In the genomic region with DNA sequence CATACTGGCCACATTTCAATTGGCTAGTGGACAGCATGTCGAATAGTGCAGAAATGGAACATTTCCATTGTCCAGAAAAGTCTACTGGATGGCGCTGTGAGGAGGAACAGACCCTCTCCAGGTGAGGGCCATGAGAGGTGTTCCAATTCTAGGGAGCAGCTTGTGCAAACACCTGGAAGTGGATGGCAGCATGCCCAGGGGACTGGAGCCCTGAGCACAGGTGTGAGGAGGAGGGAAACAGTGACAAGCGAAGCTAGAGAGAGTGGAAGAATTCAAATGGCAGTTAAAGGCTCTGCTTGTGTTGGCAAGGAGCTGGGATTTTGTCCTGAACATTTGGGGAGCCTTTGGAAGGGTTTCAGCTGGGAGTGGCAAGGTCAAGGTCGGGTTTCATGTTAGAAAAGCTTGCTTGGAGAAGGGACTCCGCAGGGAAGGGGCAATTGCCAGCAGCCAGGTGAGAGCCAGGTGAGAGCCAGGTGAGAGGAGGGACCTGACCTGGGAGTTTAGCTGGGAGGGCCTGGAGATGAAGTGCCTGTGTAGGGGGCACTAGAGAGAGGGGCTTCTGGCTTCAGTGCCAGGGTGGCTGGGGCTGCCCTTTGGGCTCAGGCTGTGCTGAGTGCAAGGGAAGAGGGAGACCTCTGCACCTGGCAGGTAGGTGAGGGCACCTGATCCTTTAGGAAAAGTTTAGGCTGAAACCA, we compare ENCODE assay signal across 1 cellular context.
TF ChIP-seq lines count a peak whose summit lies in the region.

No MANE protein-coding gene starts in this region.

TF ChIP-seq in GM23338, 12 proteins besides CTCF, POLR2A, EP300 and RAD21 (continued from another document):
- TF ChIP-seq, protein P1, sequence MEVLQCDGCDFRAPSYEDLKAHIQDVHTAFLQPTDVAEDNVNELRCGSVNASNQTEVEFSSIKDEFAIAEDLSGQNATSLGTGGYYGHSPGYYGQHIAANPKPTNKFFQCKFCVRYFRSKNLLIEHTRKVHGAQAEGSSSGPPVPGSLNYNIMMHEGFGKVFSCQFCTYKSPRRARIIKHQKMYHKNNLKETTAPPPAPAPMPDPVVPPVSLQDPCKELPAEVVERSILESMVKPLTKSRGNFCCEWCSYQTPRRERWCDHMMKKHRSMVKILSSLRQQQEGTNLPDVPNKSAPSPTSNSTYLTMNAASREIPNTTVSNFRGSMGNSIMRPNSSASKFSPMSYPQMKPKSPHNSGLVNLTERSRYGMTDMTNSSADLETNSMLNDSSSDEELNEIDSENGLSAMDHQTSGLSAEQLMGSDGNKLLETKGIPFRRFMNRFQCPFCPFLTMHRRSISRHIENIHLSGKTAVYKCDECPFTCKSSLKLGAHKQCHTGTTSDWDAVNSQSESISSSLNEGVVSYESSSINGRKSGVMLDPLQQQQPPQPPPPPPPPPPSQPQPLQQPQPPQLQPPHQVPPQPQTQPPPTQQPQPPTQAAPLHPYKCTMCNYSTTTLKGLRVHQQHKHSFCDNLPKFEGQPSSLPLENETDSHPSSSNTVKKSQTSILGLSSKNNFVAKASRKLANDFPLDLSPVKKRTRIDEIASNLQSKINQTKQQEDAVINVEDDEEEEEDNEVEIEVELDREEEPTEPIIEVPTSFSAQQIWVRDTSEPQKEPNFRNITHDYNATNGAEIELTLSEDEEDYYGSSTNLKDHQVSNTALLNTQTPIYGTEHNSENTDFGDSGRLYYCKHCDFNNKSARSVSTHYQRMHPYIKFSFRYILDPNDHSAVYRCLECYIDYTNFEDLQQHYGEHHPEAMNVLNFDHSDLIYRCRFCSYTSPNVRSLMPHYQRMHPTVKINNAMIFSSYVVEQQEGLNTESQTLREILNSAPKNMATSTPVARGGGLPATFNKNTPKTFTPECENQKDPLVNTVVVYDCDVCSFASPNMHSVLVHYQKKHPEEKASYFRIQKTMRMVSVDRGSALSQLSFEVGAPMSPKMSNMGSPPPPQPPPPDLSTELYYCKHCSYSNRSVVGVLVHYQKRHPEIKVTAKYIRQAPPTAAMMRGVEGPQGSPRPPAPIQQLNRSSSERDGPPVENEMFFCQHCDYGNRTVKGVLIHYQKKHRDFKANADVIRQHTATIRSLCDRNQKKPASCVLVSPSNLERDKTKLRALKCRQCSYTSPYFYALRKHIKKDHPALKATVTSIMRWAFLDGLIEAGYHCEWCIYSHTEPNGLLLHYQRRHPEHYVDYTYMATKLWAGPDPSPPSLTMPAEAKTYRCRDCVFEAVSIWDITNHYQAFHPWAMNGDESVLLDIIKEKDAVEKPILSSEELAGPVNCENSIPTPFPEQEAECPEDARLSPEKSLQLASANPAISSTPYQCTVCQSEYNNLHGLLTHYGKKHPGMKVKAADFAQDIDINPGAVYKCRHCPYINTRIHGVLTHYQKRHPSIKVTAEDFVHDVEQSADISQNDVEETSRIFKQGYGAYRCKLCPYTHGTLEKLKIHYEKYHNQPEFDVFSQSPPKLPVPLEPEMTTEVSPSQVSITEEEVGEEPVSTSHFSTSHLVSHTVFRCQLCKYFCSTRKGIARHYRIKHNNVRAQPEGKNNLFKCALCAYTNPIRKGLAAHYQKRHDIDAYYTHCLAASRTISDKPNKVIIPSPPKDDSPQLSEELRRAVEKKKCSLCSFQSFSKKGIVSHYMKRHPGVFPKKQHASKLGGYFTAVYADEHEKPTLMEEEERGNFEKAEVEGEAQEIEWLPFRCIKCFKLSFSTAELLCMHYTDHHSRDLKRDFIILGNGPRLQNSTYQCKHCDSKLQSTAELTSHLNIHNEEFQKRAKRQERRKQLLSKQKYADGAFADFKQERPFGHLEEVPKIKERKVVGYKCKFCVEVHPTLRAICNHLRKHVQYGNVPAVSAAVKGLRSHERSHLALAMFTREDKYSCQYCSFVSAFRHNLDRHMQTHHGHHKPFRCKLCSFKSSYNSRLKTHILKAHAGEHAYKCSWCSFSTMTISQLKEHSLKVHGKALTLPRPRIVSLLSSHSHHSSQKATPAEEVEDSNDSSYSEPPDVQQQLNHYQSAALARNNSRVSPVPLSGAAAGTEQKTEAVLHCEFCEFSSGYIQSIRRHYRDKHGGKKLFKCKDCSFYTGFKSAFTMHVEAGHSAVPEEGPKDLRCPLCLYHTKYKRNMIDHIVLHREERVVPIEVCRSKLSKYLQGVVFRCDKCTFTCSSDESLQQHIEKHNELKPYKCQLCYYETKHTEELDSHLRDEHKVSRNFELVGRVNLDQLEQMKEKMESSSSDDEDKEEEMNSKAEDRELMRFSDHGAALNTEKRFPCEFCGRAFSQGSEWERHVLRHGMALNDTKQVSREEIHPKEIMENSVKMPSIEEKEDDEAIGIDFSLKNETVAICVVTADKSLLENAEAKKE (CRISPR knock-in tag; IDR thresholded peaks at IDR 0.05): no peak
- TF ChIP-seq NANOG (IDR thresholded peaks at IDR 0.05; ENCODE audit: borderline replicate concordance): no peak
- TF ChIP-seq STAT1 (IDR thresholded peaks at IDR 0.05; ENCODE audit: unreplicated experiment): no peak
- no peak for TF ChIP-seq ZNF114 (CRISPR knock-in tag; IDR thresholded peaks at IDR 0.05)
- no peak for TF ChIP-seq JUNB (IDR thresholded peaks at IDR 0.05; ENCODE audit: unreplicated experiment)
- no peak for TF ChIP-seq POLR2AphosphoS5 (IDR thresholded peaks at IDR 0.05; ENCODE audit: low read depth)
